8 cellular contexts compared by ENCODE assay signal in the genomic region with DNA sequence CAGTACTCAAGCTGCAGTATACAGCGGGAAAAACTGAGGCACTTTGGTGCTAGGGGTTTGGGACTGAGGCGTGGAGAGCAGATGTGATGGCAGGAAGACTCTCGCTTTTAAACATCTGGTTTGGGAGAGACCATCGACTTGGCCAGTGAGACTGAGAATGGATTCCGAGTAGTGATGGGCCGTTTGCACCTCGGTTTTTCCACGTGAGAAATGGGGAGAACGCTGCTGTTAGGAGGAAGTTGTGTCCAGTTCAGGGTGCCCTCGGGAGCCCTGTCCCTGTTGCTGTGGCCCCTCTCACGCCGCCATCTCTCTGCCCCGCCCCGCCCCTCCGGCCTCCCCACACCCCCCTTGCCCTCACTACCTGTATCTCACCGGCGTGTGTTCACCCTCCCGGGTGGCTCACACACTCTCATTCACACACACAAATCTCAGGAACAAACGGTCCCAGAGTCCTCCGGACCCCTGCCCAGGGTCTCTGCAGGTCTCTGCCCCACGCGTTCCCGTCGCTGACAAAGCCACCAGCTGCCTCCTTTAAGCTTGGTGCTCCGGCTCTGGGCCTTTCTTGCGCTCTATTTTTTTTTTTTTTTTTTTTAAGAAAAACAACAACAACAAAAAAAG. TPM values are rescaled to one million over a fixed set of nuclear protein-coding genes. Genes with fewer than 3 reads are reported as not detected.
DNase-seq lines count a peak whose midpoint lies in the region; FAIRE-seq and TF ChIP-seq lines count a peak whose summit lies in the region.

No MANE protein-coding gene starts in this region.

- H3K4me3 Mint-ChIP-seq in activated CD4-positive, alpha-beta T cell treated with anti-CD3 and anti-CD28 coated beads, Interleukin-2, amount 10 ng/mL, durations not matched to agents 24 days and 14 days = peak overlapping the region; percentile 82
- peak overlapping the region; percentile 83 for H3K4me3 Mint-ChIP-seq in activated naive CD8-positive, alpha-beta T cell treated with anti-CD3 and anti-CD28 coated beads for 36 hours

- H3K36me3 ChIP-seq in kidney (ENCODE audit: control insufficient read depth in 1 of 2, insufficient read depth in 2 of 2, low read length in 2 of 2) (peaks cover 0 to 5% of the 10 kb centered on the region in 2 donors), testis (ENCODE audit: low read depth, missing control alignments) (no peaks in the 10 kb centered on the region)

- no peak for TF ChIP-seq POLR2A in testis (IDR thresholded peaks at IDR 0.05)

- H3K9me3 ChIP-seq in kidney (ENCODE audit: control insufficient read depth in 1 of 2, low read length in 2 of 2) (no peaks in the 10 kb centered on the region), testis (no peaks in the 10 kb centered on the region)

- 15% methylated on average over 22 to 26 of the region's 26 CpGs for WGBS in testis, 2 donors

- intact Hi-C loops in activated CD4-positive, alpha-beta T cell treated with anti-CD3 and anti-CD28 coated beads, Interleukin-2, amount 10 ng/mL, durations not matched to agents 24 days and 14 days (cut with micrococcal nuclease) = no loop called here
- intact Hi-C loops in kidney (cut with DNase I) = no loop called here
- intact Hi-C loops in testis (cut with DNase I; ENCODE audit: low total_unique reads) = loop anchor here (10.0 kb wide), 1 partner anchor 53 kb away; no protein-coding TSS in a partner anchor

- peak overlapping the region in 1 of 2 donors; percentile 77 for H3K9ac ChIP-seq in kidney (ENCODE audit: low read length in 2 of 2)

- H3K27ac ChIP-seq in kidney (ENCODE audit: low read depth in 2 of 2, low read length in 2 of 2) (peak overlapping the region; percentile 44 to 89), testis (peak overlapping the region; percentile 86 to 97)

- H3K4me1 ChIP-seq in kidney (ENCODE audit: control insufficient read depth in 1 of 2, insufficient read depth in 1 of 2, low read depth in 1 of 2, low read length in 2 of 2) = peaks cover 5 to 12% of the 10 kb centered on the region in 2 donors
- H3K4me1 ChIP-seq in testis = peaks cover 45% of the 10 kb centered on the region

- TF ChIP-seq CTCF in kidney (IDR thresholded peaks at IDR 0.05; ENCODE audit: borderline replicate concordance, extremely low read depth, insufficient read depth) = no peak
- no peak for TF ChIP-seq CTCF in testis (IDR thresholded peaks at IDR 0.05)

- H3K27ac Mint-ChIP-seq in activated CD4-positive, alpha-beta T cell treated with anti-CD3 and anti-CD28 coated beads, Interleukin-2, amount 10 ng/mL, durations not matched to agents 24 days and 14 days = no peak overlapping the region
- H3K27ac Mint-ChIP-seq in activated naive CD8-positive, alpha-beta T cell treated with anti-CD3 and anti-CD28 coated beads for 36 hours = peak overlapping the region; percentile 81

- H3K27me3 ChIP-seq in testis = no peaks in the 10 kb centered on the region

- H3K27me3 Mint-ChIP-seq in activated CD4-positive, alpha-beta T cell treated with anti-CD3 and anti-CD28 coated beads, Interleukin-2, amount 10 ng/mL, durations not matched to agents 24 days and 14 days = peaks cover 2% of the 10 kb centered on the region
- no peaks in the 10 kb centered on the region for H3K27me3 Mint-ChIP-seq in activated naive CD8-positive, alpha-beta T cell treated with anti-CD3 and anti-CD28 coated beads for 36 hours

- H3K4me3 ChIP-seq in kidney (ENCODE audit: low read length in 2 of 2) (peak overlapping the region; percentile 58 to 72), testis (peak overlapping the region; percentile 79 to 80)

- peaks cover 23% of the 10 kb centered on the region for H3K4me1 Mint-ChIP-seq in activated CD4-positive, alpha-beta T cell treated with anti-CD3 and anti-CD28 coated beads, Interleukin-2, amount 10 ng/mL, durations not matched to agents 24 days and 14 days
- H3K4me1 Mint-ChIP-seq in activated naive CD8-positive, alpha-beta T cell treated with anti-CD3 and anti-CD28 coated beads for 36 hours = peaks cover 34% of the 10 kb centered on the region

- no peak for DNase-seq in activated CD4-positive, alpha-beta T cell treated with anti-CD3 and anti-CD28 coated beads, Interleukin-2, amount 10 ng/mL, durations not matched to agents 24 days and 14 days
- DNase-seq in activated CD4-positive, alpha-beta T cell treated with anti-CD3 and anti-CD28 coated beads, Interleukin-2, amount 50 U/mL, for 48 hours = no peak
- no peak for DNase-seq in activated naive CD8-positive, alpha-beta T cell treated with anti-CD3 and anti-CD28 coated beads for 36 hours
- DNase-seq in kidney = no peak
- DNase-seq in testis = no peak
- no peak for DNase-seq in GM19239 (ENCODE audit: insufficient read length, low spot score)
- no peak for DNase-seq in NCI-H187 treated with DMSO at 0.1 percent for 48 hours (lab: John Stamatoyannopoulos, UW)
- no peak for DNase-seq in DMS153 treated with DMSO at 0.1 percent for 48 hours (lab: John Stamatoyannopoulos, UW; ENCODE audit: unreplicated experiment)

- no peaks in the 10 kb centered on the region for H3K9me3 Mint-ChIP-seq in activated CD4-positive, alpha-beta T cell treated with anti-CD3 and anti-CD28 coated beads, Interleukin-2, amount 10 ng/mL, durations not matched to agents 24 days and 14 days
- H3K9me3 Mint-ChIP-seq in activated naive CD8-positive, alpha-beta T cell treated with anti-CD3 and anti-CD28 coated beads for 36 hours = no peaks in the 10 kb centered on the region

- FAIRE-seq in kidney (lab: Jason Lieb, UNC) = no peak
- no peak for FAIRE-seq in GM19239 (lab: Jason Lieb, UNC)

- H3K36me3 Mint-ChIP-seq in activated CD4-positive, alpha-beta T cell treated with anti-CD3 and anti-CD28 coated beads, Interleukin-2, amount 10 ng/mL, durations not matched to agents 24 days and 14 days (ENCODE audit: low read depth) = peaks cover 2% of the 10 kb centered on the region
- H3K36me3 Mint-ChIP-seq in activated naive CD8-positive, alpha-beta T cell treated with anti-CD3 and anti-CD28 coated beads for 36 hours = peaks cover 11% of the 10 kb centered on the region

RNA-seq across cellular contexts. Expression of gene SOX12, which starts 2.7 kb away (rescaled TPM):
- 11.0 and 11.2 TPM in 2 replicates for total RNA-seq in activated CD4-positive, alpha-beta T cell treated with anti-CD3 and anti-CD28 coated beads, Interleukin-2, amount 10 ng/mL, durations not matched to agents 24 days and 14 days
- 10 to 100 TPM; 13.1 to 13.3 TPM for total RNA-seq in activated naive CD8-positive, alpha-beta T cell treated with anti-CD3 and anti-CD28 coated beads for 36 hours
- total RNA-seq in kidney (12.7 TPM), testis (10 to 100 TPM; 19.2 to 23.8 TPM)
- polyA plus RNA-seq in kidney (ENCODE audit: insufficient read depth, low read depth, low replicate concordance) (11.3 TPM), testis (ENCODE audit: insufficient read depth, low read depth, low replicate concordance) (13.4 TPM)

RNA-seq across cellular contexts. Expression of gene NRSN2, which starts 18.9 kb away (rescaled TPM):
- total RNA-seq in activated CD4-positive, alpha-beta T cell treated with anti-CD3 and anti-CD28 coated beads, Interleukin-2, amount 10 ng/mL, durations not matched to agents 24 days and 14 days = 5.1 and 7.0 TPM in 2 replicates
- 10 to 100 TPM; 11.2 to 12.6 TPM for total RNA-seq in activated naive CD8-positive, alpha-beta T cell treated with anti-CD3 and anti-CD28 coated beads for 36 hours
- total RNA-seq in kidney (48.1 TPM), testis (10 to 100 TPM; 62.4 to 79.0 TPM)
- polyA plus RNA-seq in kidney (ENCODE audit: insufficient read depth, low read depth, low replicate concordance) (50.0 TPM), testis (ENCODE audit: insufficient read depth, low read depth, low replicate concordance) (49.4 TPM)

RNA-seq across cellular contexts. Expression of gene ZCCHC3, which starts 30.7 kb away (rescaled TPM):
- 23.7 and 24.6 TPM in 2 replicates for total RNA-seq in activated CD4-positive, alpha-beta T cell treated with anti-CD3 and anti-CD28 coated beads, Interleukin-2, amount 10 ng/mL, durations not matched to agents 24 days and 14 days
- total RNA-seq in activated naive CD8-positive, alpha-beta T cell treated with anti-CD3 and anti-CD28 coated beads for 36 hours = 10 to 100 TPM; 23.3 to 24.5 TPM
- total RNA-seq in kidney = 16.4 TPM
- polyA plus RNA-seq in kidney (ENCODE audit: insufficient read depth, low read depth, low replicate concordance) = 12.8 TPM
- 10 to 100 TPM; 29.1 to 34.9 TPM for total RNA-seq in testis
- 21.2 TPM for polyA plus RNA-seq in testis (ENCODE audit: insufficient read depth, low read depth, low replicate concordance)

RNA-seq across cellular contexts. Expression of gene C20orf96, which starts 37.5 kb away (rescaled TPM):
- 5.7 and 6.7 TPM in 2 replicates for total RNA-seq in activated CD4-positive, alpha-beta T cell treated with anti-CD3 and anti-CD28 coated beads, Interleukin-2, amount 10 ng/mL, durations not matched to agents 24 days and 14 days
- total RNA-seq in activated naive CD8-positive, alpha-beta T cell treated with anti-CD3 and anti-CD28 coated beads for 36 hours = 1 to 10 TPM; 7.5 to 7.8 TPM
- total RNA-seq in kidney = 9.4 TPM
- 12.5 TPM for polyA plus RNA-seq in kidney (ENCODE audit: insufficient read depth, low read depth, low replicate concordance)
- 10 to 100 TPM; 16.7 to 32.0 TPM for total RNA-seq in testis
- polyA plus RNA-seq in testis (ENCODE audit: insufficient read depth, low read depth, low replicate concordance) = 46.3 TPM

RNA-seq across cellular contexts. Expression of gene TRIB3, which starts 52.5 kb away (rescaled TPM):
- 39.3 and 41.1 TPM in 2 replicates for total RNA-seq in activated CD4-positive, alpha-beta T cell treated with anti-CD3 and anti-CD28 coated beads, Interleukin-2, amount 10 ng/mL, durations not matched to agents 24 days and 14 days
- 10 to 100 TPM; 57.8 to 58.0 TPM for total RNA-seq in activated naive CD8-positive, alpha-beta T cell treated with anti-CD3 and anti-CD28 coated beads for 36 hours
- total RNA-seq in kidney (11.6 TPM), testis (1 to 10 TPM; 2.9 to 3.6 TPM)
- polyA plus RNA-seq in kidney (ENCODE audit: insufficient read depth, low read depth, low replicate concordance) (4.3 TPM), testis (ENCODE audit: insufficient read depth, low read depth, low replicate concordance) (2.8 TPM)
